In genomic region chr7:111740942-111741341, GRCh38 we compare ENCODE assay signal across 4 cellular contexts.
"Had no signal": no experiment of that assay in that cellular context is flagged by ENCODE, and none has a peak within 500 bp of the region (broad histone marks: within the 10 kb centered on the region; RNA-seq: fewer than 3 reads in every experiment).

No MANE protein-coding gene starts in this region.

- FAIRE-seq: HTR-8/SVneo had no signal

- H2AFZ ChIP-seq: GM23338 had no signal

- H3K4me2 ChIP-seq: GM23338 had no signal

- DNase-seq: H9, HCEC 1CT had no signal

- H3K4me3 ChIP-seq: GM23338 had no signal
